In the genomic region with DNA sequence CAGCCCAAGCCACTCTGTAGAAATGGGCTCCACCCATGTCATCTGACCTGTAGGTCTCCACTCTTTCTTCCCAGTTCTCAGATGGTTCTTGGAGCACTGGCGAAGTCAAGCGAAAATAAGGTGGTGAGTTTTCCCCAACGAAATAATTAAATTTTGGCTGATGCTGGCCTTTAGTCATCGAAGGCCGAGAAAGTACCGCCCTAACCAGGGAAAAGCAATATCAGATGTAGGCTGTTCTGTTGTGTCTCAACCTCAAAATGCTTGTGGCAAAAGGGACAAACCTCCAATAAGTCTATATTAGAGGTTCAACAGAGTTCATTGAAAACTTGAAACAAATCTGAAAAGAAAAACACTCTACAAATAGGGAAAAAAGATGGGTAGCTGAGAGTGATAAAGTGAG, we compare ENCODE assay signal across 14 cellular contexts. TPM values are rescaled to one million over a fixed set of nuclear protein-coding genes. Genes with fewer than 3 reads are reported as not detected.
A peak's percentile ranks its signal among the peaks of the same experiment; 100 is the strongest.
DNase-seq lines count a peak whose midpoint lies in the region; ATAC-seq, FAIRE-seq and TF ChIP-seq lines count a peak whose summit lies in the region.
"Had no signal": no experiment of that assay in that cellular context is flagged by ENCODE, and none has a peak within 500 bp of the region (broad histone marks: within the 10 kb centered on the region; RNA-seq: fewer than 3 reads in every experiment).

No MANE protein-coding gene starts in this region.

- H3K56ac ChIP-seq in H1 (replicated peaks; ENCODE audit: insufficient read length, low read depth, low read length), result no peak overlapping the region

- no peak overlapping the region for H3K27ac ChIP-seq in H1 (ENCODE audit: low read depth, low read length)
- no peak overlapping the region for H3K27ac ChIP-seq in PC-9
- H3K27ac ChIP-seq: upper lobe of left lung had no signal

- no peak for TF ChIP-seq RAD21 in H1 (IDR thresholded peaks at IDR 0.05 in 1 of 2, conservative IDR thresholded peaks at IDR 0.05 in 1 of 2; ENCODE audit: low read depth in 2 of 2, low read length in 2 of 2)

- POLR2A ChIA-PET in H1 (lab: Charles Lee; ENCODE audit: partially characterized antibody) (no interaction called here), PC-9 (lab: Charles Lee; ENCODE audit: unreplicated experiment) (no interaction called here)

- intact Hi-C loops in PC-9 (cut with micrococcal nuclease; ENCODE audit: unreplicated experiment), result loop anchor here (10.0 kb wide), 1 partner anchor 1697 kb away; no protein-coding TSS in a partner anchor

- no peak overlapping the region for H2BK120ac ChIP-seq in H1 (replicated peaks; ENCODE audit: low read depth, low read length)

- peak; percentile 21 for ATAC-seq in GM21390 (IDR thresholded peaks at IDR 0.05; ENCODE audit: unreplicated experiment)
- peak; percentile 0 for ATAC-seq in HG03175 (IDR thresholded peaks at IDR 0.05; ENCODE audit: unreplicated experiment)

- CTCF ChIA-PET in H1 (lab: Charles Lee; ENCODE audit: partially characterized antibody) (interaction anchor here (1.0 to 1.8 kb wide), 6 partner anchors 107 to 138 kb away, joined by 3 to 10 read pairs (median 4); no protein-coding TSS in a partner anchor), PC-9 (lab: Charles Lee) (interaction anchor here (0.6 kb wide), 1 partner anchor 359 kb away, joined by 5 read pairs; no protein-coding TSS in a partner anchor)

- no peaks in the 10 kb centered on the region for H3K9me2 ChIP-seq in PC-9 (ENCODE audit: insufficient read depth)

- H3K9ac ChIP-seq in H1 (replicated peaks in 1 of 4; ENCODE audit: extremely low read depth in 1 of 4, low read depth in 3 of 4, low read length in 3 of 4), result no peak overlapping the region

- H3F3A ChIP-seq in PC-9 (ENCODE audit: insufficient read depth, low read depth), result no peaks in the 10 kb centered on the region

- H2BK20ac ChIP-seq in H1 (ENCODE audit: low read length), result no peak overlapping the region

- no peak overlapping the region for H4K5ac ChIP-seq in H1 (ENCODE audit: insufficient read length, low read depth, low read length)

- H3K27me3 ChIP-seq in H1 (replicated peaks in 1 of 4; ENCODE audit: control insufficient read depth in 3 of 4, extremely low read depth in 1 of 4, insufficient read depth in 3 of 4, low read length in 3 of 4) (no peaks in the 10 kb centered on the region), PC-9 (ENCODE audit: insufficient read depth, low read depth) (no peaks in the 10 kb centered on the region)
- H3K27me3 ChIP-seq: upper lobe of left lung had no signal

- no peak overlapping the region for H3K18ac ChIP-seq in H1 (ENCODE audit: extremely low read depth, low read length)

- no peak overlapping the region for H2BK5ac ChIP-seq in H1 (ENCODE audit: low read depth, low read length)

- H2AK5ac ChIP-seq in H1 (ENCODE audit: low read depth, low read length), result no peak overlapping the region

- H3K14ac ChIP-seq in H1 (ENCODE audit: insufficient read length), result no peak overlapping the region

- H4K8ac ChIP-seq in H1 (ENCODE audit: extremely low read depth, insufficient read depth, low read length), result no peak overlapping the region

- H3K23ac ChIP-seq in H1 (ENCODE audit: insufficient read length), result no peak overlapping the region

- WGBS in H1 (ENCODE audit: extremely low coverage in 1 of 2, insufficient coverage in 1 of 2, insufficient read length in 1 of 2, insufficient replicate concordance in 2 of 2, low coverage in 1 of 2, low lambda C conversion rate in 2 of 2, missing lambda C conversion rate in 1 of 2), 2 experiments, result 98% methylated on average over 6 of the region's 6 CpGs; no CpG with 5 or more reads in 1 of the 2 experiments

- no peaks in the 10 kb centered on the region for H3K79me2 ChIP-seq in H1 (ENCODE audit: control insufficient read depth in 1 of 2, insufficient read depth in 2 of 2, low read length in 2 of 2)
- no peaks in the 10 kb centered on the region for H3K79me2 ChIP-seq in PC-9 (ENCODE audit: low read depth)

- H2AFZ ChIP-seq in H1 (ENCODE audit: low read length) (0 out of 2 replicates have a peak overlapping the region, but pooled peaks have one; percentile 18), PC-9 (no peak overlapping the region)

- no peak overlapping the region for H2BK15ac ChIP-seq in H1 (ENCODE audit: low read length)

- H3K79me1 ChIP-seq in H1 (ENCODE audit: low read depth, low read length), result no peaks in the 10 kb centered on the region

- no peak overlapping the region for H4K91ac ChIP-seq in H1 (replicated peaks; ENCODE audit: insufficient read length, low read length)

- H3K23me2 ChIP-seq in H1 (ENCODE audit: low read depth, low read length), result no peaks in the 10 kb centered on the region

- no peak for TF ChIP-seq POLR2A in H1 (IDR thresholded peaks at IDR 0.05; ENCODE audit: control extremely low read depth in 1 of 2, low read depth in 2 of 2, low read length in 2 of 2)

- BruUV-seq in PC-9 (replicated peaks; lab: Mats Ljungman, UMichigan), result no TSS peak

- H3K4me3 ChIP-seq in H1 (ENCODE audit: extremely low read depth in 1 of 4, insufficient read depth in 2 of 4, low read depth in 3 of 4, low read length in 4 of 4) (no peak overlapping the region), PC-9 (no peak overlapping the region)
- H3K4me3 ChIP-seq: upper lobe of left lung had no signal

- TF ChIP-seq CTCF in H1 (IDR thresholded peaks at IDR 0.05; ENCODE audit: control extremely low read depth in 1 of 3, insufficient read depth in 1 of 3, low read depth in 1 of 3, low read length in 3 of 3) (no peak), PC-9 (conservative IDR thresholded peaks at IDR 0.05) (no peak)

- H4K20me1 ChIP-seq in H1 (replicated peaks in 1 of 2; ENCODE audit: control insufficient read depth in 1 of 2, insufficient read depth in 2 of 2, low read length in 2 of 2) (no peaks in the 10 kb centered on the region), PC-9 (ENCODE audit: insufficient read depth) (no peaks in the 10 kb centered on the region)

- H3K4ac ChIP-seq in H1 (replicated peaks; ENCODE audit: insufficient read length, low read depth, low read length), result no peak overlapping the region

- peak; percentile 5 for DNase-seq in EH (ENCODE audit: low read depth)
- no peak for DNase-seq in H1 (ENCODE audit: low read depth in 1 of 2, low spot score in 2 of 2)
- DNase-seq in NCI-H526 (lab: John Stamatoyannopoulos, UW), result no peak
- no peak for DNase-seq in AG08395 (ENCODE audit: low spot score)
- no peak for DNase-seq in PC-9
- no peak for DNase-seq in OCI-M2 (lab: John Stamatoyannopoulos, UW; ENCODE audit: unreplicated experiment)
- DNase-seq: activated CD8-positive, alpha-beta memory T cell treated with anti-CD3 and anti-CD28 coated beads, Interleukin-2, amount 50 U/mL, for 4 hours; SIG-M5; stimulated activated CD4-positive, alpha-beta T cell treated with anti-CD3 and anti-CD28 coated beads, Interleukin-2, amount 100 ng/mL, for 48 hours; upper lobe of left lung had no signal

- H3K9me3 ChIP-seq in H1 (ENCODE audit: insufficient read depth in 2 of 2, low read depth in 1 of 2, low read length in 1 of 2) (no peaks in the 10 kb centered on the region), PC-9 (ENCODE audit: insufficient read depth, low read depth) (no peaks in the 10 kb centered on the region)
- H3K9me3 ChIP-seq: upper lobe of left lung had no signal

- no peak for TF ChIP-seq EP300 in H1 (IDR thresholded peaks at IDR 0.05; ENCODE audit: borderline replicate concordance in 1 of 2, low read depth in 2 of 2, low read length in 2 of 2)

- H3K4me1 ChIP-seq in H1 (replicated peaks in 1 of 4; ENCODE audit: control insufficient read depth in 3 of 4, insufficient read depth in 4 of 4, low read length in 3 of 4) (0 out of 7 replicates have a peak, but pooled peaks cover 0 to 2% (median 0%) of the 10 kb centered on the region in 4 experiments), PC-9 (replicated peaks; ENCODE audit: insufficient read depth) (no peaks in the 10 kb centered on the region)

- no peak overlapping the region for H2BK12ac ChIP-seq in H1 (ENCODE audit: low read depth, low read length)

- no peaks in the 10 kb centered on the region for H3K36me3 ChIP-seq in H1 (ENCODE audit: control insufficient read depth in 2 of 4, insufficient read depth in 4 of 4, low read length in 3 of 4)
- no peaks in the 10 kb centered on the region for H3K36me3 ChIP-seq in PC-9 (ENCODE audit: low read depth)
- H3K36me3 ChIP-seq: upper lobe of left lung had no signal

- H3K4me2 ChIP-seq in H1 (ENCODE audit: insufficient read depth in 1 of 2, low read depth in 2 of 2, low read length in 2 of 2) (no peak overlapping the region), PC-9 (no peak overlapping the region)

- FAIRE-seq in H1 (lab: Jason Lieb, UNC), result peak; percentile 66
- FAIRE-seq: colon had no signal

TF ChIP-seq in H1, 55 proteins besides CTCF, POLR2A, EP300 and RAD21 (continues in another document):
- no peak for TF ChIP-seq KDM4A (IDR thresholded peaks at IDR 0.05; ENCODE audit: low read depth, low read length, severe bottlenecking)
- TF ChIP-seq, protein P1, sequence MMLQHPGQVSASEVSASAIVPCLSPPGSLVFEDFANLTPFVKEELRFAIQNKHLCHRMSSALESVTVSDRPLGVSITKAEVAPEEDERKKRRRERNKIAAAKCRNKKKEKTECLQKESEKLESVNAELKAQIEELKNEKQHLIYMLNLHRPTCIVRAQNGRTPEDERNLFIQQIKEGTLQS (IDR thresholded peaks at IDR 0.05; ENCODE audit: insufficient read depth, low read depth, low read length), result no peak
- TF ChIP-seq CEBPB (IDR thresholded peaks at IDR 0.05; ENCODE audit: low read depth, low read length), result no peak
- no peak for TF ChIP-seq EZH2 (IDR thresholded peaks at IDR 0.05; ENCODE audit: low read depth, low read length, severe bottlenecking)
- TF ChIP-seq, protein P2, sequence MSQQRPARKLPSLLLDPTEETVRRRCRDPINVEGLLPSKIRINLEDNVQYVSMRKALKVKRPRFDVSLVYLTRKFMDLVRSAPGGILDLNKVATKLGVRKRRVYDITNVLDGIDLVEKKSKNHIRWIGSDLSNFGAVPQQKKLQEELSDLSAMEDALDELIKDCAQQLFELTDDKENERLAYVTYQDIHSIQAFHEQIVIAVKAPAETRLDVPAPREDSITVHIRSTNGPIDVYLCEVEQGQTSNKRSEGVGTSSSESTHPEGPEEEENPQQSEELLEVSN (IDR thresholded peaks at IDR 0.05), result no peak
- TF ChIP-seq SP2 (IDR thresholded peaks at IDR 0.05; ENCODE audit: low read length), result no peak

RNA-seq across cellular contexts. Expression of a gene that starts 48.6 kb away (rescaled TPM):
- total RNA-seq in H1 (2021; fragmentation: NEBNext Ultra II Directional; extraction: Animal tissue kit (Norgen Biotek cat#: 25700)), result 256 and 263 TPM in 2 replicates
- 16.0 and 19.7 TPM in 2 replicates for polyA plus RNA-seq in H1 (2011; rRNA removed)
- polyA plus RNA-seq in H1 (2011; cell fraction: cytosol; rRNA removed), result 23.2 TPM
- polyA plus RNA-seq in H1 (2011; cell fraction: nucleus; rRNA removed), result 32.6 TPM
- polyA plus RNA-seq in H1 (2012, experiment 1 of 2), result 67.2 to 119 TPM (median 97.2 TPM) in 4 replicates
- 9.2 TPM for polyA plus RNA-seq in H1 (2012, experiment 2 of 2)
- 131 TPM for polyA plus RNA-seq in H1 (2013, experiment 1 of 2)
- 113 TPM for polyA plus RNA-seq in H1 (2013, experiment 2 of 2)
- 84.4 and 126 TPM in 2 replicates for polyA minus RNA-seq in H1 (2011; rRNA and poly(A)+ RNA removed)
- polyA minus RNA-seq in H1 (2011; cell fraction: cytosol; rRNA and poly(A)+ RNA removed), result 64.7 TPM
- polyA minus RNA-seq in H1 (2011; cell fraction: nucleus; rRNA and poly(A)+ RNA removed), result 186 TPM
- total RNA-seq in PC-9 (2021), result 75.4 and 78.6 TPM in 2 replicates
- polyA plus RNA-seq: naive thymus-derived CD8-positive, alpha-beta T cell had no signal
